ENCODE assay signal across 8 cellular contexts in the genomic region with DNA sequence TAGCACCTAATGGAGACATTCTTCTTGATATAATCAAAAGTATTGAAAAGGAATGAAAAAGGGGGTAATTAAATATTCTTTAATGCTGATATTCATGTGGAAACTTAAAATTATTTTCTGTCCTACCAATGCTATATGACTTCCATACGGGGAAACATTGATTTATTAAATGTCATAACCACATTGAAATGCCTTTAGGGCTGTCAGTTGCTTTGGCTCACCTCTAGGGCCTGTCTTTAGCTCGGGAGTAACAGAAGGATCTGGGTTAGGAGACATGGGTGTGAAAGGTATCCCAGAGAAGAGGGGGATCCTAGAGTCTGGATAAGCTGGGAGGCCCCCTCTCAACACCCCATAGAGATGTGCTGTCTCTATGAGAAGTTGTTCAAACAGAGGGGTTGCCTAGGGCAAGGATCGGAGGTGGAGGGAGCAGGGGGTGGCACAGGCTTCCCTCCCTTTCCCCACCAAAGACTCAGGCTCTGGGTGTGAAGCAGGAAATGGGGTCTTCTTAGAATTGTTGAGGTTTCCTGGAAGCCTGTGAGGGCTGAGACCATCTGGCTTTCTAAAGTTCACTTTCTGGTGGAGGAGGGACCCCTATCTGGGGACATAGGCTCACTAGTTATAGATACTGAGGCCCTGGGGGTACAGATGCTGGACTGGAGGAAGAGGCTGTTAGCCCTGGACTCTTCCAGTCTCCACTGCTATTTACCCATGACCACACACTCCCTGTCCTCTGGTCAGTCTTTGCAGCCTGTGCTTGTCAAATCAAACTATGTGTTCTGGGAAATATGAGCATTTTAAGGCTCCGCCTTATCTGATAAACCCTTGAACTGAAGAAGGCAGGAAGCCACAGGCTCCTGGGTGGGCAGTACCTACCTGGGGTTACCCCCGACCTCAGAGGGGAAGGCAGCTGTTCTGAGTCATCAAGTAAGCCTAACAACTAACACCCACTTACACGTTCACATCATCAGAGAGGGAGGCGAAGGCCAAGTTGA. TPM values are rescaled to one million over a fixed set of nuclear protein-coding genes. Genes with fewer than 3 reads are reported as not detected.
DNase-seq lines count a peak whose midpoint lies in the region; ATAC-seq and TF ChIP-seq lines count a peak whose summit lies in the region.

No MANE protein-coding gene starts in this region.

- peaks cover 94% of the 10 kb centered on the region for H3K4me1 Mint-ChIP-seq in HFFc6 (ENCODE audit: low read depth)
- H3K4me1 Mint-ChIP-seq in T-helper 1 cell treated with Interleukin-12 subunit alpha and Interleukin-12 subunit beta and Interleukin-4 antibody, amounts not matched to agents 30 μg/mL and 1 μg/mL, for 36 hours (ENCODE audit: low read depth): peaks cover 62% of the 10 kb centered on the region

- peak; percentile 41 for TF ChIP-seq CTCF in DND-41 (IDR thresholded peaks at IDR 0.05; ENCODE audit: borderline replicate concordance, extremely low read depth, low read length, poor library complexity, severe bottlenecking)
- TF ChIP-seq CTCF in HFFc6 (IDR thresholded peaks at IDR 0.05): peak; percentile 31

- no peaks in the 10 kb centered on the region; the same call in 1 of the 2 replicates for H3K36me3 Mint-ChIP-seq in HFFc6 (ENCODE audit: low read depth)
- peaks cover 4% of the 10 kb centered on the region for H3K36me3 Mint-ChIP-seq in T-helper 1 cell treated with Interleukin-12 subunit alpha and Interleukin-12 subunit beta and Interleukin-4 antibody, amounts not matched to agents 30 μg/mL and 1 μg/mL, for 36 hours (ENCODE audit: low read depth)

- H3K4me1 ChIP-seq in DND-41 (ENCODE audit: insufficient read depth, low read length): peaks cover 83% of the 10 kb centered on the region

- peak overlapping the region; percentile 92 for H3K27ac Mint-ChIP-seq in HFFc6
- peak overlapping the region; percentile 73 for H3K27ac Mint-ChIP-seq in T-helper 1 cell treated with Interleukin-12 subunit alpha and Interleukin-12 subunit beta and Interleukin-4 antibody, amounts not matched to agents 30 μg/mL and 1 μg/mL, for 36 hours

- H3K79me2 ChIP-seq in DND-41 (ENCODE audit: insufficient read depth, low read length): no peaks in the 10 kb centered on the region

- peak overlapping the region; percentile 57 for H3K9ac ChIP-seq in DND-41 (ENCODE audit: low read depth, low read length)

- H3K9me3 Mint-ChIP-seq in HFFc6: no peaks in the 10 kb centered on the region
- H3K9me3 Mint-ChIP-seq in T-helper 1 cell treated with Interleukin-12 subunit alpha and Interleukin-12 subunit beta and Interleukin-4 antibody, amounts not matched to agents 30 μg/mL and 1 μg/mL, for 36 hours: no peaks in the 10 kb centered on the region

- DNase-seq in DND-41 (peak; percentile 96), HFFc6 (no peak), amniotic epithelial cell (ENCODE audit: low read depth) (peak; percentile 83), superior temporal gyrus (ENCODE audit: extremely low spot score) (no peak), NCI-H1105 (lab: John Stamatoyannopoulos, UW) (no peak)
- DNase-seq in stimulated activated CD4-positive, alpha-beta T cell treated with anti-CD3 and anti-CD28 coated beads, Interleukin-4, amount 100 ng/mL, for 24 hours: peak; percentile 78

- no peaks in the 10 kb centered on the region for H3K36me3 ChIP-seq in DND-41 (ENCODE audit: insufficient read depth, low read length)

- H2AFZ ChIP-seq in DND-41 (ENCODE audit: low read depth, low read length): peak overlapping the region; percentile 62; the same call in 1 of the 2 replicates

- H3K4me3 Mint-ChIP-seq in HFFc6: peak overlapping the region; percentile 22; the same call in 1 of the 2 replicates
- H3K4me3 Mint-ChIP-seq in T-helper 1 cell treated with Interleukin-12 subunit alpha and Interleukin-12 subunit beta and Interleukin-4 antibody, amounts not matched to agents 30 μg/mL and 1 μg/mL, for 36 hours: peak overlapping the region; percentile 49

- peak overlapping the region; percentile 66 for H3K4me2 ChIP-seq in DND-41 (ENCODE audit: insufficient read depth, low read length)

- peak; percentile 88 for ATAC-seq in DND-41 (ENCODE audit: insufficient read depth, low read depth)
- ATAC-seq in HG03521 (IDR thresholded peaks at IDR 0.05; ENCODE audit: unreplicated experiment): no peak

- peak overlapping the region in 1 of 2 experiments; percentile 50; a peak in 2 of 4 replicates for H3K4me3 ChIP-seq in DND-41 (ENCODE audit: low read depth in 1 of 2, low read length in 2 of 2)

- H3K27ac ChIP-seq in DND-41 (ENCODE audit: low read length): peak overlapping the region; percentile 99

- H3K9me3 ChIP-seq in DND-41 (ENCODE audit: insufficient read depth, low read length, severe bottlenecking): no peaks in the 10 kb centered on the region

- no peaks in the 10 kb centered on the region for H4K20me1 ChIP-seq in DND-41 (ENCODE audit: insufficient read depth, low read length)

- no peaks in the 10 kb centered on the region for H3K27me3 ChIP-seq in DND-41 (ENCODE audit: insufficient read depth, low read length, poor library complexity)

- no peaks in the 10 kb centered on the region for H3K27me3 Mint-ChIP-seq in HFFc6 (ENCODE audit: insufficient read depth)
- H3K27me3 Mint-ChIP-seq in T-helper 1 cell treated with Interleukin-12 subunit alpha and Interleukin-12 subunit beta and Interleukin-4 antibody, amounts not matched to agents 30 μg/mL and 1 μg/mL, for 36 hours (ENCODE audit: low read depth): peaks cover 4% of the 10 kb centered on the region

RNA-seq across cellular contexts. Expression of a gene that starts 55.8 kb away (rescaled TPM):
- 100 to 1,000 TPM in 3 of 6 experiments, 10 to 100 TPM in 3; 89.6 to 122 (median 103) TPM for total RNA-seq in HFFc6 (2021; fragmentation: NEBNext Ultra II Directional; extraction: Animal tissue kit (Norgen Biotek cat#: 25700))

Comparison
In these comparisons a context has a peak if more than half of its experiments do, and no peak if none do; other contexts are left out.
1. DNase-seq: peak in DND-41 (single experiment), amniotic epithelial cell (single experiment) and stimulated activated CD4-positive, alpha-beta T cell treated with anti-CD3 and anti-CD28 coated beads, Interleukin-4, amount 100 ng/mL, for 24 hours (single experiment); none in HFFc6 (single experiment), superior temporal gyrus (single experiment) and NCI-H1105 (single experiment).